ENCODE assay signal across 8 cellular contexts in the genomic region with DNA sequence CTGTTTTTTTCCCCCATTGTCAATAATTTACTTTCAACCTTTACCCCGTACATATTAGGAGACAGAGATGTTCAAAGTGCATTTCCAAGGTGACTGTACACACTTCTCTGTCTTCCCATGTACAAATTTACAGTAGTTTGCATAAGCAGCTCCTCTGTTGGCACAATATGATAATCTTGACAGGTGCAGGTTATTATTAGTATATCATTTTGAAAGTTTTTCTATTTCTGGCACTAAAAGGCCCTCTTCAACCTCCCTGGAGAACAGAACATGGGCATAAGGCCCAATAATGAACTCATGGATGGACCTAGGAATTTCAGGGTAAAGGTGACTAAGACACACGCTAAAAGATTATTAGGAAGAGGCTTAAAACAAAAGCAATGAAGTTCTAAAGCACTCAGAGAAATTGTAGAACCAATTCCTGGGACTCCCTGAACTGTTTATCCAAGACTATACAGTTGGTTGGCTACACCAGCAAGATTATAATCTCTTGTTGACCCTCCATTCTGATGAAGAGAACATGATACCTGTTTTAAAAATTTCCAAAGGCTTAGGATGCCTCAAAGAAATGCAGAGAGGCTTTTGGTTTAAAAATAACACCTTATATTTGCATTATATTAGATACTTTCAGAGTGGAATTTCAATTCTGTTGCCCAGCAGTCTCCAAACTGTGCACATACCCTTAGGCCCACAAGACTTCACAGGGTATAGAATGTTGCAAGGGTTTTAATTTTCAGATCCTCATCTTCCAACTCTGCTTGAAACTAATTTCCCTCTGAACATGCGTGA. TPM values are rescaled to one million over a fixed set of nuclear protein-coding genes. Genes with fewer than 3 reads are reported as not detected.
DNase-seq lines count a peak whose midpoint lies in the region; ATAC-seq, FAIRE-seq and TF ChIP-seq lines count a peak whose summit lies in the region.

No MANE protein-coding gene starts in this region.

- H3K4me3 ChIP-seq in CD4-positive, CD25-positive, alpha-beta regulatory T cell (ENCODE audit: low read depth, low read length): peak overlapping the region; percentile 68
- H3K4me3 ChIP-seq in keratinocyte (ENCODE audit: control insufficient read depth in 2 of 3, extremely low read depth in 1 of 3, insufficient read depth in 2 of 3, low read depth in 1 of 3, low read length in 3 of 3): peak overlapping the region; percentile 76 to 91 (median 79)

- H3K9ac ChIP-seq in keratinocyte (ENCODE audit: control insufficient read depth, extremely low read depth, insufficient read depth, low read length): peak overlapping the region; percentile 91

- peaks cover 16 to 43% (median 20%) of the 10 kb centered on the region in 4 donors for H3K4me1 Mint-ChIP-seq in CD4-positive, CD25-positive, alpha-beta regulatory T cell
- H3K4me1 Mint-ChIP-seq in activated naive CD8-positive, alpha-beta T cell treated with anti-CD3 and anti-CD28 coated beads for 36 hours: peaks cover 34% of the 10 kb centered on the region

- no peak for ATAC-seq in CD4-positive, CD25-positive, alpha-beta regulatory T cell (ENCODE audit: low read depth in 2 of 2)
- ATAC-seq in HG02678 (IDR thresholded peaks at IDR 0.05; ENCODE audit: unreplicated experiment) (peak; percentile 14), HG03025 (IDR thresholded peaks at IDR 0.05; ENCODE audit: low FRiP score, unreplicated experiment) (no peak)

- no peak for DNase-seq in CD4-positive, CD25-positive, alpha-beta regulatory T cell
- DNase-seq in activated naive CD8-positive, alpha-beta T cell treated with anti-CD3 and anti-CD28 coated beads for 36 hours: no peak
- DNase-seq in keratinocyte (ENCODE audit: low read depth, low spot score): no peak
- peak; percentile 64 for DNase-seq in superior temporal gyrus (ENCODE audit: extremely low spot score)
- no peak for DNase-seq in AML-193 (lab: John Stamatoyannopoulos, UW)
- no peak for DNase-seq in NCI-H2227 (lab: John Stamatoyannopoulos, UW; ENCODE audit: unreplicated experiment)

- dilution Hi-C loops in keratinocyte (cut with MboI; ENCODE audit: extremely low pct_ligation_motif_present, low sequenced_read_pairs): no loop called here

- FAIRE-seq in keratinocyte (lab: Jason Lieb, UNC): no peak

- H2AFZ ChIP-seq in keratinocyte (ENCODE audit: control insufficient read depth, low read length): no peak overlapping the region

- no peaks in the 10 kb centered on the region for H3K27me3 ChIP-seq in CD4-positive, CD25-positive, alpha-beta regulatory T cell (ENCODE audit: control insufficient read depth, insufficient read depth, low read length)
- H3K27me3 ChIP-seq in keratinocyte (ENCODE audit: control insufficient read depth, extremely low read depth, insufficient read depth, low read length): no peaks in the 10 kb centered on the region

- H3K4me2 ChIP-seq in keratinocyte (ENCODE audit: control insufficient read depth, extremely low read depth, insufficient read depth, low read depth, low read length): peak overlapping the region; percentile 97

- H3K9me1 ChIP-seq in keratinocyte (ENCODE audit: control insufficient read depth, extremely low read depth, insufficient read depth, low read length): no peaks in the 10 kb centered on the region

- TF ChIP-seq CTCF in keratinocyte (optimal IDR thresholded peaks at IDR 0.05 in 1 of 3, IDR thresholded peaks at IDR 0.05 in 1 of 3, conservative IDR thresholded peaks at IDR 0.05 in 1 of 3; ENCODE audit: extremely low read depth in 1 of 3, insufficient read depth in 2 of 3, low read length in 3 of 3): no peak

- H3K36me3 Mint-ChIP-seq in CD4-positive, CD25-positive, alpha-beta regulatory T cell: no peaks in the 10 kb centered on the region
- peaks cover 6% of the 10 kb centered on the region for H3K36me3 Mint-ChIP-seq in activated naive CD8-positive, alpha-beta T cell treated with anti-CD3 and anti-CD28 coated beads for 36 hours

- H3K9me3 ChIP-seq in CD4-positive, CD25-positive, alpha-beta regulatory T cell (ENCODE audit: control insufficient read depth in 2 of 2, low read length in 2 of 2): no peaks in the 10 kb centered on the region
- no peaks in the 10 kb centered on the region for H3K9me3 ChIP-seq in keratinocyte (ENCODE audit: control insufficient read depth, low read depth, low read length)

- no peaks in the 10 kb centered on the region for H4K20me1 ChIP-seq in keratinocyte (ENCODE audit: control insufficient read depth, extremely low read depth, insufficient read depth, low read length)

- H3K36me3 ChIP-seq in CD4-positive, CD25-positive, alpha-beta regulatory T cell (ENCODE audit: control insufficient read depth, insufficient read depth, low read length): no peaks in the 10 kb centered on the region
- H3K36me3 ChIP-seq in keratinocyte (ENCODE audit: control insufficient read depth in 2 of 2, extremely low read depth in 1 of 2, insufficient read depth in 2 of 2, low read length in 2 of 2): no peaks in the 10 kb centered on the region

- peak overlapping the region; percentile 88 to 97 (median 95) for H3K4me3 Mint-ChIP-seq in CD4-positive, CD25-positive, alpha-beta regulatory T cell
- peak overlapping the region; percentile 92 for H3K4me3 Mint-ChIP-seq in activated naive CD8-positive, alpha-beta T cell treated with anti-CD3 and anti-CD28 coated beads for 36 hours

- H3K79me2 ChIP-seq in keratinocyte (ENCODE audit: control insufficient read depth, insufficient read depth, low read length): peaks cover 6% of the 10 kb centered on the region

- H3K27ac Mint-ChIP-seq in CD4-positive, CD25-positive, alpha-beta regulatory T cell: peak overlapping the region; percentile 97 to 99 (median 98)
- peak overlapping the region; percentile 93 for H3K27ac Mint-ChIP-seq in activated naive CD8-positive, alpha-beta T cell treated with anti-CD3 and anti-CD28 coated beads for 36 hours

- H3K27ac ChIP-seq in CD4-positive, CD25-positive, alpha-beta regulatory T cell (ENCODE audit: insufficient read depth, low read length, poor library complexity, severe bottlenecking): no peak overlapping the region
- H3K27ac ChIP-seq in keratinocyte (ENCODE audit: control insufficient read depth, insufficient read depth, low read length): peak overlapping the region; percentile 81

- peaks cover 19% of the 10 kb centered on the region for H3K27me3 Mint-ChIP-seq in CD4-positive, CD25-positive, alpha-beta regulatory T cell
- H3K27me3 Mint-ChIP-seq in activated naive CD8-positive, alpha-beta T cell treated with anti-CD3 and anti-CD28 coated beads for 36 hours: no peaks in the 10 kb centered on the region

- H3K4me1 ChIP-seq in CD4-positive, CD25-positive, alpha-beta regulatory T cell (ENCODE audit: control insufficient read depth, insufficient read depth, low read length, poor library complexity, severe bottlenecking): peaks cover 16% of the 10 kb centered on the region
- peaks cover 40% of the 10 kb centered on the region for H3K4me1 ChIP-seq in keratinocyte (ENCODE audit: control insufficient read depth, extremely low read depth, insufficient read depth, low read length)

- peaks cover 0 to 1% (median 0%) of the 10 kb centered on the region in 7 donors for H3K9me3 Mint-ChIP-seq in CD4-positive, CD25-positive, alpha-beta regulatory T cell
- H3K9me3 Mint-ChIP-seq in activated naive CD8-positive, alpha-beta T cell treated with anti-CD3 and anti-CD28 coated beads for 36 hours: peaks cover 2% of the 10 kb centered on the region

RNA-seq across cellular contexts. Expression of a gene that starts 1.1 kb away (rescaled TPM):
- total RNA-seq in CD4-positive, CD25-positive, alpha-beta regulatory T cell: 4.2 TPM
- polyA plus RNA-seq in CD4-positive, CD25-positive, alpha-beta regulatory T cell: 10 to 100 TPM in 3 of 4 donors, 1 to 10 TPM in 1; 7.5 to 19.6 (median 15.6) TPM
- total RNA-seq in activated naive CD8-positive, alpha-beta T cell treated with anti-CD3 and anti-CD28 coated beads for 36 hours: 10 to 100 TPM; 19.8 to 20.1 TPM
- 73.1 to 78.0 TPM (median 77.1 TPM) in 3 replicates for polyA plus RNA-seq in keratinocyte
- polyA plus RNA-seq in keratinocyte (2011; ENCODE audit: low read depth): 21.5 TPM
- 60.6 and 72.5 TPM in 2 replicates for polyA plus RNA-seq in keratinocyte (2011; cell fraction: cytosol; rRNA removed)
- polyA plus RNA-seq in keratinocyte (2011; cell fraction: nucleus; rRNA removed): 88.3 and 94.3 TPM in 2 replicates
- 57.3 and 60.0 TPM in 2 replicates for polyA plus RNA-seq in keratinocyte (2012; ENCODE audit: low replicate concordance)
- 22.5 to 70.0 TPM (median 56.9 TPM) in 3 replicates for polyA minus RNA-seq in keratinocyte
- polyA minus RNA-seq in keratinocyte (2011; cell fraction: cytosol; rRNA and poly(A)+ RNA removed): 39.9 TPM
- polyA minus RNA-seq in keratinocyte (2011; cell fraction: nucleus; rRNA and poly(A)+ RNA removed): 33.9 and 66.8 TPM in 2 replicates
